Comparison of ENCODE assay signal across 8 cellular contexts in genomic region chr22:31662668-31663037, GRCh38. TPM values are rescaled to one million over a fixed set of nuclear protein-coding genes. Genes with fewer than 3 reads are reported as not detected.
DNase-seq lines count a peak whose midpoint lies in the region; ATAC-seq and TF ChIP-seq lines count a peak whose summit lies in the region.

No MANE protein-coding gene starts in this region.

- H3K4me3 Mint-ChIP-seq in activated naive CD8-positive, alpha-beta T cell treated with anti-CD3 and anti-CD28 coated beads for 36 hours: peak overlapping the region; percentile 98

- H3K27ac ChIP-seq in SK-N-SH (ENCODE audit: low read depth in 2 of 2, low read length in 1 of 2): peak overlapping the region; percentile 62 to 71; a peak in 3 of 4 replicates
- peak overlapping the region; percentile 15 for H3K27ac ChIP-seq in iPS-20b (ENCODE audit: low read length)
- H3K27ac ChIP-seq in stomach: peak overlapping the region; percentile 82 to 89 (median 84)

- no peaks in the 10 kb centered on the region for H3K9me3 ChIP-seq in SK-N-SH
- H3K9me3 ChIP-seq in iPS-20b (ENCODE audit: insufficient read depth, low read depth, low read length): no peaks in the 10 kb centered on the region
- no peaks in the 10 kb centered on the region for H3K9me3 ChIP-seq in stomach

- POLR2A ChIA-PET in SK-N-SH (lab: Yijun Ruan, JAX): interaction anchor here (0.6 to 1.8 kb wide), 5 partner anchors 14 to 1251 kb away, joined by 3 to 11 read pairs (median 6); partner anchors contain the start of gene DEPDC5

- ATAC-seq in SK-N-SH treated with all-trans-retinoic acid at 6 μM for 48 hours (no peak), HG03135 (IDR thresholded peaks at IDR 0.05; ENCODE audit: unreplicated experiment) (no peak)

- peak overlapping the region; percentile 95 for H3K27ac Mint-ChIP-seq in activated naive CD8-positive, alpha-beta T cell treated with anti-CD3 and anti-CD28 coated beads for 36 hours

- H3K9me3 Mint-ChIP-seq in activated naive CD8-positive, alpha-beta T cell treated with anti-CD3 and anti-CD28 coated beads for 36 hours: no peaks in the 10 kb centered on the region

- peaks cover 14% of the 10 kb centered on the region for H3F3A ChIP-seq in SK-N-SH (replicated peaks; ENCODE audit: insufficient read depth)

- intact Hi-C loops in stomach (cut with DNase I; ENCODE audit: low total_unique reads): loop anchor here (10.0 kb wide), 1 partner anchor 92 kb away; the partner anchor contains the start of genes DEPDC5 and PRR14L

- peak overlapping the region; percentile 78 for H3K9ac ChIP-seq in SK-N-SH
- H3K9ac ChIP-seq in iPS-20b (ENCODE audit: low read depth, low read length): peak overlapping the region; percentile 86; the same call in 1 of the 2 replicates

- peak overlapping the region; percentile 87; the same call in 1 of the 2 replicates for H2AFZ ChIP-seq in SK-N-SH (ENCODE audit: low read depth)

- TF ChIP-seq CTCF in SK-N-SH (IDR thresholded peaks at IDR 0.05): no peak
- no peak for TF ChIP-seq CTCF in stomach (IDR thresholded peaks at IDR 0.05)

- peaks cover 43% of the 10 kb centered on the region for H3K79me2 ChIP-seq in SK-N-SH (ENCODE audit: insufficient read depth)

- H4K20me1 ChIP-seq in SK-N-SH (ENCODE audit: insufficient read depth): no peaks in the 10 kb centered on the region; the same call in 1 of the 2 replicates

- H3K27me3 ChIP-seq in SK-N-SH (ENCODE audit: insufficient read depth): no peaks in the 10 kb centered on the region
- no peaks in the 10 kb centered on the region for H3K27me3 ChIP-seq in iPS-20b (ENCODE audit: insufficient read depth, low read length)
- no peaks in the 10 kb centered on the region for H3K27me3 ChIP-seq in stomach

- in situ Hi-C loops in G401 (cut with HindIII; ENCODE audit: low sequenced_read_pairs): no loop called here

- H3K4me3 ChIP-seq in SK-N-SH (ENCODE audit: low read depth in 2 of 2, low read length in 1 of 2) (peak overlapping the region; percentile 83 to 93), iPS-20b (ENCODE audit: low read length) (peak overlapping the region; percentile 94), stomach (peak overlapping the region; percentile 75 to 99 (median 92))

- TF ChIP-seq POLR2A in stomach (IDR thresholded peaks at IDR 0.05): no peak

- no peak for TF ChIP-seq RAD21 in SK-N-SH (IDR thresholded peaks at IDR 0.05; ENCODE audit: low read length)

- CTCF ChIA-PET in SK-N-SH (lab: Yijun Ruan, JAX): interaction anchor here (0.7 to 2.6 kb wide), 10 partner anchors 23 to 332 kb away, joined by 3 to 12 read pairs (median 3); no protein-coding TSS in a partner anchor

- no peaks in the 10 kb centered on the region for H3K9me2 ChIP-seq in SK-N-SH

- peaks cover 5% of the 10 kb centered on the region for H3K36me3 Mint-ChIP-seq in activated naive CD8-positive, alpha-beta T cell treated with anti-CD3 and anti-CD28 coated beads for 36 hours

- H3K36me3 ChIP-seq in SK-N-SH (replicated peaks in 1 of 2; ENCODE audit: control insufficient read depth in 1 of 2, insufficient read depth in 2 of 2, low read length in 1 of 2): no peaks in the 10 kb centered on the region
- H3K36me3 ChIP-seq in iPS-20b (ENCODE audit: insufficient read depth, low read depth, low read length): no peaks in the 10 kb centered on the region
- no peaks in the 10 kb centered on the region for H3K36me3 ChIP-seq in stomach

- no peaks in the 10 kb centered on the region for H3K27me3 Mint-ChIP-seq in activated naive CD8-positive, alpha-beta T cell treated with anti-CD3 and anti-CD28 coated beads for 36 hours

- peaks cover 26% of the 10 kb centered on the region for H3K4me1 Mint-ChIP-seq in activated naive CD8-positive, alpha-beta T cell treated with anti-CD3 and anti-CD28 coated beads for 36 hours

- H3K4me2 ChIP-seq in SK-N-SH: peak overlapping the region; percentile 76

- 5% methylated on average over 8 of the region's 8 CpGs for whole genome bisulfite sequencing in SK-N-SH (ENCODE audit: low lambda C conversion rate)
- WGBS in stomach, 5 donors: 38 to 51% (median 43%) methylated on average over 8 of the region's 8 CpGs

- H3K4me1 ChIP-seq in SK-N-SH (ENCODE audit: control insufficient read depth in 1 of 2, insufficient read depth in 2 of 2, low read depth in 1 of 2, low read length in 1 of 2) (peaks cover 5 to 9% of the 10 kb centered on the region in 2 experiments; a peak in 2 of 4 replicates), iPS-20b (ENCODE audit: insufficient read depth, low read length) (0 out of 2 replicates have a peak, but pooled peaks cover 3% of the 10 kb centered on the region), stomach (peaks cover 17 to 38% (median 24%) of the 10 kb centered on the region in 4 donors)

- no peak for TF ChIP-seq EP300 in SK-N-SH (IDR thresholded peaks at IDR 0.05; ENCODE audit: borderline replicate concordance in 1 of 2, low read depth in 1 of 2, low read length in 1 of 2)
- TF ChIP-seq EP300 in stomach (IDR thresholded peaks at IDR 0.05): no peak

- no peak for DNase-seq in SK-N-SH
- no peak for DNase-seq in activated naive CD8-positive, alpha-beta T cell treated with anti-CD3 and anti-CD28 coated beads for 36 hours
- no peak for DNase-seq in stomach
- no peak for DNase-seq in DMS114 treated with DMSO at 0.1 percent for 48 hours (lab: John Stamatoyannopoulos, UW; ENCODE audit: unreplicated experiment)
- DNase-seq in G401 (ENCODE audit: low spot score): no peak

TF ChIP-seq in SK-N-SH, 30 proteins besides CTCF, POLR2A, EP300 and RAD21:
- TF ChIP-seq MAX (IDR thresholded peaks at IDR 0.05; ENCODE audit: low read depth) (no peak), USF1 (IDR thresholded peaks at IDR 0.05; ENCODE audit: borderline replicate concordance, low read depth) (no peak), MEF2A (IDR thresholded peaks at IDR 0.05; ENCODE audit: borderline replicate concordance, low read depth) (no peak), GATA2 (CRISPR knock-in tag; IDR thresholded peaks at IDR 0.05) (no peak), EZH2phosphoT487 (IDR thresholded peaks at IDR 0.05; ENCODE audit: borderline replicate concordance, low read depth) (no peak), TCF12 (IDR thresholded peaks at IDR 0.05) (no peak), FOXJ3 (CRISPR knock-in tag; IDR thresholded peaks at IDR 0.05) (no peak), FOXM1 (IDR thresholded peaks at IDR 0.05; ENCODE audit: low read depth) (no peak), SIN3A (IDR thresholded peaks at IDR 0.05; ENCODE audit: borderline replicate concordance, low read depth, low read length) (no peak), FOSL2 (IDR thresholded peaks at IDR 0.05; ENCODE audit: borderline replicate concordance, low read depth) (no peak), TEAD4 (IDR thresholded peaks at IDR 0.05; ENCODE audit: borderline replicate concordance, insufficient read depth) (no peak), TAF1 (IDR thresholded peaks at IDR 0.05; ENCODE audit: borderline replicate concordance, low read depth, low read length) (no peak)

TF ChIP-seq in SK-N-SH treated with all-trans-retinoic acid at 6 μM for 48 hours, 23 proteins besides CTCF, POLR2A, EP300 and RAD21:
- TF ChIP-seq TOX (CRISPR knock-in tag; IDR thresholded peaks at IDR 0.05; ENCODE audit: borderline replicate concordance) (no peak), PATZ1 (CRISPR knock-in tag; IDR thresholded peaks at IDR 0.05; ENCODE audit: borderline replicate concordance) (no peak)
- TF ChIP-seq, protein P1, sequence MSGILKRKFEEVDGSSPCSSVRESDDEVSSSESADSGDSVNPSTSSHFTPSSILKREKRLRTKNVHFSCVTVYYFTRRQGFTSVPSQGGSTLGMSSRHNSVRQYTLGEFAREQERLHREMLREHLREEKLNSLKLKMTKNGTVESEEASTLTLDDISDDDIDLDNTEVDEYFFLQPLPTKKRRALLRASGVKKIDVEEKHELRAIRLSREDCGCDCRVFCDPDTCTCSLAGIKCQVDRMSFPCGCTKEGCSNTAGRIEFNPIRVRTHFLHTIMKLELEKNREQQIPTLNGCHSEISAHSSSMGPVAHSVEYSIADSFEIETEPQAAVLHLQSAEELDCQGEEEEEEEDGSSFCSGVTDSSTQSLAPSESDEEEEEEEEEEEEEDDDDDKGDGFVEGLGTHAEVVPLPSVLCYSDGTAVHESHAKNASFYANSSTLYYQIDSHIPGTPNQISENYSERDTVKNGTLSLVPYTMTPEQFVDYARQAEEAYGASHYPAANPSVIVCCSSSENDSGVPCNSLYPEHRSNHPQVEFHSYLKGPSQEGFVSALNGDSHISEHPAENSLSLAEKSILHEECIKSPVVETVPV (CRISPR knock-in tag; IDR thresholded peaks at IDR 0.05): no peak

RNA-seq across cellular contexts. Expression of gene PISD, which starts 0.6 kb away (rescaled TPM):
- polyA plus RNA-seq in SK-N-SH (2012; rRNA removed) (34.9 and 41.4 TPM in 2 replicates), stomach (10 to 100 TPM; 13.9 to 27.4 (median 16.8) TPM)
- polyA plus RNA-seq in SK-N-SH (2012; cell fraction: cytosol; rRNA removed): 16.3 and 23.2 TPM in 2 replicates
- 105 and 113 TPM in 2 replicates for polyA plus RNA-seq in SK-N-SH (2012; cell fraction: nucleus; rRNA removed)
- 10 to 100 TPM; 43.4 to 45.8 TPM for total RNA-seq in activated naive CD8-positive, alpha-beta T cell treated with anti-CD3 and anti-CD28 coated beads for 36 hours
- 10 to 100 TPM; 10.3 to 99.8 (median 56.2) TPM for total RNA-seq in stomach
- 46.1 and 75.3 TPM in 2 replicates for total RNA-seq in G401 (2014; rRNA removed; shearing (Covaris generic))

Comparison
In these comparisons a context has a peak if more than half of its experiments do, and no peak if none do; other contexts are left out.
1. H3K27ac ChIP-seq: peak in every context shown above with its lines; median percentile 84 in stomach; 66 in SK-N-SH; 15 in iPS-20b.